17 cellular contexts compared by ENCODE assay signal in the genomic region with DNA sequence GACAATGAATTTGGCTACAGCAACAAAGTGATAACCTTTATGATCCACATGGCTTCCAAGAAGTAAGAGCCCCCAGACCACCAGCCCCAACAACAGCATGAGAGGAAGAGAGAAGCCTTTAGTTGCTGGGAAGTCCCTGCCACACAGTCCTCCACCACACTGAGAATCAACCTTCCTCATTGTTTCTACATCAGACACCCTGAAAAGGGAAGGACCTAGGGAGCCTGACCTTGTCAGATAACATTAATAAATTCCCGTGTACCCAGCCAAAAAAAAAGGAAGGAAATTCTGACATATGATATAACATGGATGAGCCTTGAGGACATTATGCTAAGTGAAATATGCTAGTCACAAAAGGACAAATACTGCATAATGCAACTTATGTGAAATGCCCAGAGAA.
A peak's percentile ranks its signal among the peaks of the same experiment; 100 is the strongest.
DNase-seq lines count a peak whose midpoint lies in the region; ATAC-seq and TF ChIP-seq lines count a peak whose summit lies in the region.
"Had no signal": no experiment of that assay in that cellular context is flagged by ENCODE, and none has a peak within 500 bp of the region (broad histone marks: within the 10 kb centered on the region; RNA-seq: fewer than 3 reads in every experiment).

No MANE protein-coding gene starts in this region.

- DNase-seq in KG1 (lab: John Stamatoyannopoulos, UW) (peak; percentile 20), SKM-1 treated with dmso at 0.1 percent for 144 hours (lab: John Stamatoyannopoulos, UW; ENCODE audit: unreplicated experiment) (peak; percentile 35), dermis blood vessel endothelial cell (peak; percentile 21), spleen (no peak), mucosa of gallbladder (ENCODE audit: low spot score) (no peak), globus pallidus (ENCODE audit: low spot score) (no peak), tibial nerve (ENCODE audit: low spot score in 2 of 2) (no peak)
- DNase-seq: CD4-positive, alpha-beta memory T cell; H9; NCI-H187 treated with DMSO at 0.1 percent for 48 hours; NCI-H2171; NCI-H446 treated with DMSO at 0.1 percent for 48 hours; NCI-H774; PC-3; SK-N-SH had no signal

- WGBS in spleen, 5 donors: 3 to 18% (median 10%) methylated on average over 1 of the region's 1 CpG
- WGBS in tibial nerve, 2 donors: 52 to 76% methylated on average over 1 of the region's 1 CpG

- peaks cover 0 to 59% (median 30%) of the 10 kb centered on the region in 6 donors for H3K4me1 ChIP-seq in spleen
- peaks cover 0 to 49% (median 16%) of the 10 kb centered on the region in 4 donors for H3K4me1 ChIP-seq in tibial nerve

- no peak for ATAC-seq in HG03342 (IDR thresholded peaks at IDR 0.05; ENCODE audit: unreplicated experiment)
- ATAC-seq: PC-3, Right ventricle myocardium inferior had no signal

- H3K27ac ChIP-seq in spleen (peak overlapping the region in 7 of 8 donors; percentile 75 to 90 (median 79)), tibial nerve (no peak overlapping the region)

- TF ChIP-seq EP300 in tibial nerve (IDR thresholded peaks at IDR 0.05): no peak

- TF ChIP-seq CTCF in spleen (IDR thresholded peaks at IDR 0.05 in 8 of 11, conservative IDR thresholded peaks at IDR 0.05 in 3 of 11) (no peak), tibial nerve (IDR thresholded peaks at IDR 0.05) (no peak)

- no peaks in the 10 kb centered on the region for H3K36me3 ChIP-seq in spleen
- H3K36me3 ChIP-seq in tibial nerve: no peaks in the 10 kb centered on the region

- intact Hi-C loops in spleen (cut with DNase I; ENCODE audit: low total_unique reads): no loop called here

- no peak for TF ChIP-seq POLR2A in spleen (IDR thresholded peaks at IDR 0.05)
- no peak for TF ChIP-seq POLR2A in tibial nerve (IDR thresholded peaks at IDR 0.05)

- H3K9me3 ChIP-seq in spleen: no peaks in the 10 kb centered on the region
- no peaks in the 10 kb centered on the region for H3K9me3 ChIP-seq in tibial nerve
- H3K9me3 ChIP-seq: SK-N-SH had no signal

- H3K4me3 ChIP-seq in spleen (no peak overlapping the region), tibial nerve (no peak overlapping the region)

- no peaks in the 10 kb centered on the region for H3K27me3 ChIP-seq in spleen (replicated peaks in 1 of 7)
- no peaks in the 10 kb centered on the region for H3K27me3 ChIP-seq in tibial nerve

Comparison
In these comparisons a context has a peak if more than half of its experiments do, and no peak if none do; other contexts are left out.
1. DNase-seq: peak in KG1 (single experiment), SKM-1 treated with dmso at 0.1 percent for 144 hours (single experiment) and dermis blood vessel endothelial cell (single experiment); none in spleen (single experiment), mucosa of gallbladder (single experiment), globus pallidus (single experiment) and tibial nerve (0 of 2).
2. H3K27ac ChIP-seq: peak in spleen (7 of 8); none in tibial nerve (0 of 4).